Comparison of ENCODE assay signal across 9 cellular contexts in the genomic region with DNA sequence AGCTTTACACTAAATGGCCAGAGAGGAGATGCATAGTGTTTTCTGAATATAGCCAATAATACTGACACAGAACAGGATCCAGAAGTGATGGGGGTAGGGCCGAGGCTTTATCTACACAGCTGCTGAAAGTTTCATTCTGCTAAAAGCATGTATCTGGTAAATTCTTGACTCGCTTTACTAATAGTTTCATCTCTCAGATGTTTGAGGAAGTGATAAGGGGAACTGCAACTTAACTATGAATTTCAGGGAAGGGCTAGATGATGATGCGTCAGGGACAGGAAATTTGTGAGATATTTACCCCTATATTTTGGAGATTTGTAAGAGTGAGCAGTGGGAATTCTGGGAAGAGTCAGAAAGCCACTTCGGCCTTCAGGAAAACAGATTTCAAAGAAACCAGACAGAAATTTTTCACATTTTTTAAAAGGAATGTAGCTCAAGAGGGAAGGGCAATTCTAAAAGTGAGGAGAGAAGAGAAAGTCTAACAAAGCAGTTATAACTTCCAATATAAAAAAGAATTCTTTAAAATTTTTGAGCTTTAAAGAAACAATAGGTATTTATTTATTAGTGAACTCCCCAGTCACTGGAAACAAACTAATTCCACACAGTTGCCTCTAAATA.
DNase-seq lines count a peak whose midpoint lies in the region; ATAC-seq, FAIRE-seq and TF ChIP-seq lines count a peak whose summit lies in the region.
"Had no signal": no experiment of that assay in that cellular context is flagged by ENCODE, and none has a peak within 500 bp of the region (broad histone marks: within the 10 kb centered on the region; RNA-seq: fewer than 3 reads in every experiment).

No MANE protein-coding gene starts in this region.

- DNase-seq in GM12864 (ENCODE audit: low read depth) = peak; percentile 87
- peak; percentile 43 for DNase-seq in astrocyte (ENCODE audit: low read depth)
- no peak for DNase-seq in COLO668 (lab: John Stamatoyannopoulos, UW; ENCODE audit: unreplicated experiment)
- no peak for DNase-seq in GM23338 (ENCODE audit: low spot score)
- no peak for DNase-seq in stimulated activated CD4-positive, alpha-beta T cell treated with anti-CD3 and anti-CD28 coated beads, Interleukin-4, amount 100 ng/mL, for 24 hours
- DNase-seq in NCI-H2081 (lab: John Stamatoyannopoulos, UW) = no peak

- no peak overlapping the region for H3K9ac ChIP-seq in astrocyte (ENCODE audit: low read length)

- no peaks in the 10 kb centered on the region for H3K9me2 ChIP-seq in GM23338 (ENCODE audit: insufficient read depth)

- H3K36me3 Mint-ChIP-seq in astrocyte (ENCODE audit: low read depth, unreplicated experiment) = no peaks in the 10 kb centered on the region
- H3K36me3 Mint-ChIP-seq in GM23338 (ENCODE audit: low read depth) = peaks cover 4% of the 10 kb centered on the region; the same call in 1 of the 3 replicates

- H3K4me3 ChIP-seq in GM12864 (ENCODE audit: low read depth, low read length) (no peak overlapping the region), astrocyte (ENCODE audit: insufficient read depth, low read depth, low read length) (no peak overlapping the region), GM23338 (no peak overlapping the region)

- no peak for FAIRE-seq in astrocyte (lab: Jason Lieb, UNC)
- FAIRE-seq: colon had no signal

- H3K27me3 ChIP-seq in astrocyte (ENCODE audit: insufficient read depth, low read length) (no peaks in the 10 kb centered on the region), GM23338 (ENCODE audit: insufficient read depth) (no peaks in the 10 kb centered on the region)

- H3K4me3 Mint-ChIP-seq in astrocyte (ENCODE audit: unreplicated experiment) = no peak overlapping the region
- H3K4me3 Mint-ChIP-seq in GM23338 = no peak overlapping the region

- H3K4me1 Mint-ChIP-seq in astrocyte (ENCODE audit: low read depth, unreplicated experiment) (peaks cover 7% of the 10 kb centered on the region), GM23338 (peaks cover 3% of the 10 kb centered on the region; the same call in 1 of the 3 replicates)

- peak overlapping the region; percentile 9 for H3K27ac Mint-ChIP-seq in astrocyte (ENCODE audit: unreplicated experiment)
- no peak overlapping the region for H3K27ac Mint-ChIP-seq in GM23338

- H4K20me1 ChIP-seq in astrocyte (ENCODE audit: insufficient read depth, low read length) (no peaks in the 10 kb centered on the region), GM23338 (replicated peaks; ENCODE audit: insufficient read depth) (no peaks in the 10 kb centered on the region)

- H3K27ac ChIP-seq in astrocyte (ENCODE audit: low read depth, low read length) (no peak overlapping the region), GM23338 (ENCODE audit: low read depth) (no peak overlapping the region)

- no peaks in the 10 kb centered on the region for H3K9me3 ChIP-seq in astrocyte (ENCODE audit: insufficient read depth, low read depth, low read length)

- no peaks in the 10 kb centered on the region for H3F3A ChIP-seq in GM23338 (replicated peaks; ENCODE audit: low read depth)

- H3K9me3 Mint-ChIP-seq in astrocyte (ENCODE audit: unreplicated experiment) (no peaks in the 10 kb centered on the region), GM23338 (peaks cover 6% of the 10 kb centered on the region; the same call in 1 of the 3 replicates)

- no peaks in the 10 kb centered on the region for H3K4me1 ChIP-seq in astrocyte (ENCODE audit: insufficient read depth, low read length)
- H3K4me1 ChIP-seq in GM23338 (ENCODE audit: insufficient read depth) = no peaks in the 10 kb centered on the region

- no peaks in the 10 kb centered on the region for H3K79me2 ChIP-seq in astrocyte (ENCODE audit: insufficient read depth, low read length)
- H3K79me2 ChIP-seq in GM23338 (replicated peaks; ENCODE audit: insufficient read depth) = no peaks in the 10 kb centered on the region

- H2AFZ ChIP-seq in astrocyte (ENCODE audit: low read depth, low read length) = no peak overlapping the region
- no peak overlapping the region; the same call in 1 of the 2 replicates for H2AFZ ChIP-seq in GM23338

- ATAC-seq in GM19463 (IDR thresholded peaks at IDR 0.05; ENCODE audit: unreplicated experiment) (peak; percentile 95), HG03280 (IDR thresholded peaks at IDR 0.05; ENCODE audit: unreplicated experiment) (peak; percentile 98), GM23338 (no peak)

- TF ChIP-seq CTCF in GM12864 (IDR thresholded peaks at IDR 0.05; ENCODE audit: low read depth, low read length, missing control alignments) (no peak), astrocyte (IDR thresholded peaks at IDR 0.05; ENCODE audit: insufficient read depth, low read depth, low read length) (no peak), GM23338 (conservative IDR thresholded peaks at IDR 0.05; ENCODE audit: low read depth in 2 of 2) (no peak)

- no peaks in the 10 kb centered on the region for H3K36me3 ChIP-seq in astrocyte (ENCODE audit: insufficient read depth, low read length)
- H3K36me3 ChIP-seq in GM23338 (ENCODE audit: insufficient read depth) = no peaks in the 10 kb centered on the region

- no peaks in the 10 kb centered on the region for H3K27me3 Mint-ChIP-seq in astrocyte (ENCODE audit: low read depth, unreplicated experiment)
- peaks cover 2% of the 10 kb centered on the region for H3K27me3 Mint-ChIP-seq in GM23338 (ENCODE audit: insufficient read depth, low read depth, poor library complexity)

- no peak overlapping the region for H3K4me2 ChIP-seq in astrocyte (ENCODE audit: low read length)
- H3K4me2 ChIP-seq in GM23338 = no peak overlapping the region

TF ChIP-seq in GM23338, 12 proteins besides CTCF, POLR2A, EP300 and RAD21 (continues in another document):
- TF ChIP-seq, protein P1, sequence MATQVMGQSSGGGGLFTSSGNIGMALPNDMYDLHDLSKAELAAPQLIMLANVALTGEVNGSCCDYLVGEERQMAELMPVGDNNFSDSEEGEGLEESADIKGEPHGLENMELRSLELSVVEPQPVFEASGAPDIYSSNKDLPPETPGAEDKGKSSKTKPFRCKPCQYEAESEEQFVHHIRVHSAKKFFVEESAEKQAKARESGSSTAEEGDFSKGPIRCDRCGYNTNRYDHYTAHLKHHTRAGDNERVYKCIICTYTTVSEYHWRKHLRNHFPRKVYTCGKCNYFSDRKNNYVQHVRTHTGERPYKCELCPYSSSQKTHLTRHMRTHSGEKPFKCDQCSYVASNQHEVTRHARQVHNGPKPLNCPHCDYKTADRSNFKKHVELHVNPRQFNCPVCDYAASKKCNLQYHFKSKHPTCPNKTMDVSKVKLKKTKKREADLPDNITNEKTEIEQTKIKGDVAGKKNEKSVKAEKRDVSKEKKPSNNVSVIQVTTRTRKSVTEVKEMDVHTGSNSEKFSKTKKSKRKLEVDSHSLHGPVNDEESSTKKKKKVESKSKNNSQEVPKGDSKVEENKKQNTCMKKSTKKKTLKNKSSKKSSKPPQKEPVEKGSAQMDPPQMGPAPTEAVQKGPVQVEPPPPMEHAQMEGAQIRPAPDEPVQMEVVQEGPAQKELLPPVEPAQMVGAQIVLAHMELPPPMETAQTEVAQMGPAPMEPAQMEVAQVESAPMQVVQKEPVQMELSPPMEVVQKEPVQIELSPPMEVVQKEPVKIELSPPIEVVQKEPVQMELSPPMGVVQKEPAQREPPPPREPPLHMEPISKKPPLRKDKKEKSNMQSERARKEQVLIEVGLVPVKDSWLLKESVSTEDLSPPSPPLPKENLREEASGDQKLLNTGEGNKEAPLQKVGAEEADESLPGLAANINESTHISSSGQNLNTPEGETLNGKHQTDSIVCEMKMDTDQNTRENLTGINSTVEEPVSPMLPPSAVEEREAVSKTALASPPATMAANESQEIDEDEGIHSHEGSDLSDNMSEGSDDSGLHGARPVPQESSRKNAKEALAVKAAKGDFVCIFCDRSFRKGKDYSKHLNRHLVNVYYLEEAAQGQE (IDR thresholded peaks at IDR 0.05; ENCODE audit: unreplicated experiment) = no peak

Comparison
In these comparisons a context has a peak if more than half of its experiments do, and no peak if none do; other contexts are left out.
1. DNase-seq: peak in GM12864 (single experiment) and astrocyte (single experiment); none in COLO668 (single experiment), GM23338 (single experiment), stimulated activated CD4-positive, alpha-beta T cell treated with anti-CD3 and anti-CD28 coated beads, Interleukin-4, amount 100 ng/mL, for 24 hours (single experiment) and NCI-H2081 (0 of 2).